8 cellular contexts compared by ENCODE assay signal in genomic region chr20:47727170-47727880, GRCh38. TPM values are rescaled to one million over a fixed set of nuclear protein-coding genes. Genes with fewer than 3 reads are reported as not detected.
A peak's percentile ranks its signal among the peaks of the same experiment; 100 is the strongest.
DNase-seq lines count a peak whose midpoint lies in the region; ATAC-seq, FAIRE-seq and TF ChIP-seq lines count a peak whose summit lies in the region.

No MANE protein-coding gene starts in this region.

- H3K9me3 Mint-ChIP-seq in chondrocyte (ENCODE audit: low read depth), result no peaks in the 10 kb centered on the region

- no peak overlapping the region for H3K27ac Mint-ChIP-seq in chondrocyte (ENCODE audit: unreplicated experiment)

- H3K27me3 Mint-ChIP-seq in chondrocyte (ENCODE audit: low read depth), result peaks cover 7% of the 10 kb centered on the region

- H3K27ac ChIP-seq in caudate nucleus (ENCODE audit: low read depth, low read length), result peak overlapping the region; percentile 24

- peak; percentile 59 for ATAC-seq in HG03095 (IDR thresholded peaks at IDR 0.05; ENCODE audit: unreplicated experiment)
- ATAC-seq in sciatic nerve, result peak; percentile 84
- ATAC-seq in HG03025 (IDR thresholded peaks at IDR 0.05; ENCODE audit: low FRiP score, unreplicated experiment), result no peak

- peak; percentile 65 for DNase-seq in GM18507 (ENCODE audit: extremely low spot score, insufficient read length, low read depth)
- peak; percentile 83 for DNase-seq in UCSD-AML1 (lab: John Stamatoyannopoulos, UW; ENCODE audit: unreplicated experiment)
- peak in 10 of 61 donors; percentile 5 to 33 (median 15) for DNase-seq in caudate nucleus (lab: John Stamatoyannopoulos, UW)
- DNase-seq in sciatic nerve (ENCODE audit: low spot score), result peak; percentile 67
- DNase-seq in chondrocyte (ENCODE audit: low spot score), result no peak
- no peak for DNase-seq in COLO829 (ENCODE audit: low spot score)

- FAIRE-seq in GM18507 (lab: Jason Lieb, UNC), result peak; percentile 90

- H3K36me3 Mint-ChIP-seq in chondrocyte (ENCODE audit: low read depth), result peaks cover 10% of the 10 kb centered on the region

- TF ChIP-seq CTCF in chondrocyte (IDR thresholded peaks at IDR 0.05), result no peak

- no peak overlapping the region for H3K4me3 Mint-ChIP-seq in chondrocyte (ENCODE audit: unreplicated experiment)

- intact Hi-C loops in sciatic nerve (cut with DNase I), result no loop called here

- peaks cover 11% of the 10 kb centered on the region for H3K4me1 Mint-ChIP-seq in chondrocyte (ENCODE audit: low read depth)

RNA-seq across cellular contexts. Expression of gene SULF2, which starts 58.0 kb away (rescaled TPM):
- total RNA-seq in sciatic nerve (79.2 TPM), chondrocyte (82.4 to 120 TPM (median 85.7 TPM) in 3 replicates)

Comparison
In these comparisons a context has a peak if more than half of its experiments do, and no peak if none do; other contexts are left out.
1. DNase-seq: peak in GM18507 (single experiment), UCSD-AML1 (single experiment) and sciatic nerve (single experiment); none in chondrocyte (single experiment) and COLO829 (single experiment).